Comparison of ENCODE assay signal across 8 cellular contexts in genomic region chr2:26961603-26962184, GRCh38. TPM values are rescaled to one million over a fixed set of nuclear protein-coding genes. Genes with fewer than 3 reads are reported as not detected.
DNase-seq lines count a peak whose midpoint lies in the region; ATAC-seq and TF ChIP-seq lines count a peak whose summit lies in the region.

No MANE protein-coding gene starts in this region.

- peaks cover 18% of the 10 kb centered on the region for H3K4me1 ChIP-seq in PC-9 (replicated peaks; ENCODE audit: insufficient read depth)

- H3K9me3 ChIP-seq in PC-9 (ENCODE audit: insufficient read depth, low read depth) (no peaks in the 10 kb centered on the region), neural cell (ENCODE audit: low read length) (no peaks in the 10 kb centered on the region)

- H3K4me3 Mint-ChIP-seq in stimulated activated naive CD8-positive, alpha-beta T cell treated with anti-CD3 and anti-CD28 coated beads, Interleukin-15, amount 100 ng/mL, for 72 hours: no peak overlapping the region

- no peaks in the 10 kb centered on the region for H3K27me3 ChIP-seq in PC-9 (ENCODE audit: insufficient read depth, low read depth)
- no peaks in the 10 kb centered on the region for H3K27me3 ChIP-seq in neural cell (ENCODE audit: insufficient read depth, low read depth, low read length)

- no peak overlapping the region for H3K9ac ChIP-seq in neural cell (ENCODE audit: low read length)

- H3K4me1 Mint-ChIP-seq in stimulated activated naive CD8-positive, alpha-beta T cell treated with anti-CD3 and anti-CD28 coated beads, Interleukin-15, amount 100 ng/mL, for 72 hours: peaks cover 4% of the 10 kb centered on the region

- peak overlapping the region; percentile 37 for H3K4me2 ChIP-seq in PC-9
- H3K4me2 ChIP-seq in neural cell (ENCODE audit: low read length): no peak overlapping the region

- H3K36me3 ChIP-seq in PC-9 (ENCODE audit: low read depth) (no peaks in the 10 kb centered on the region), neural cell (ENCODE audit: insufficient read depth, low read length) (no peaks in the 10 kb centered on the region)

- no peak for TF ChIP-seq EP300 in neural cell (conservative IDR thresholded peaks at IDR 0.05; ENCODE audit: poor library complexity, severe bottlenecking)

- H3K4me3 ChIP-seq in PC-9 (no peak overlapping the region), fibroblast of pulmonary artery (replicated peaks; ENCODE audit: low read depth, low read length) (no peak overlapping the region), neural cell (ENCODE audit: low read length) (no peak overlapping the region)

- H3K27ac ChIP-seq in PC-9 (no peak overlapping the region), neural cell (ENCODE audit: low read length) (no peak overlapping the region)

- TF ChIP-seq CTCF in LNCAP (IDR thresholded peaks at IDR 0.05) (peak; percentile 85), PC-9 (conservative IDR thresholded peaks at IDR 0.05) (peak; percentile 99), fibroblast of pulmonary artery (IDR thresholded peaks at IDR 0.05; ENCODE audit: low read length, missing control alignments) (peak; percentile 99), neural cell (IDR thresholded peaks at IDR 0.05; ENCODE audit: poor library complexity, severe bottlenecking) (peak; percentile 98)

- H2AFZ ChIP-seq in PC-9: peak overlapping the region; percentile 54; the same call in 1 of the 2 replicates
- H2AFZ ChIP-seq in neural cell (ENCODE audit: low read depth, low read length): no peak overlapping the region

- intact Hi-C loops in PC-9 (cut with micrococcal nuclease; ENCODE audit: unreplicated experiment): loop anchor here (1.0 to 5.0 kb wide), 6 partner anchors 55 to 342 kb away; partner anchors contain the start of genes ATRAID, KHK and SLC5A6

- no peak overlapping the region for H3K27ac Mint-ChIP-seq in stimulated activated naive CD8-positive, alpha-beta T cell treated with anti-CD3 and anti-CD28 coated beads, Interleukin-15, amount 100 ng/mL, for 72 hours

- peaks cover 50% of the 10 kb centered on the region for H3K27me3 Mint-ChIP-seq in stimulated activated naive CD8-positive, alpha-beta T cell treated with anti-CD3 and anti-CD28 coated beads, Interleukin-15, amount 100 ng/mL, for 72 hours

- no TSS peak for BruUV-seq in PC-9 (replicated peaks; lab: Mats Ljungman, UMichigan)

- no peaks in the 10 kb centered on the region for H3K9me2 ChIP-seq in PC-9 (ENCODE audit: insufficient read depth)
- no peaks in the 10 kb centered on the region for H3K9me2 ChIP-seq in neural cell (ENCODE audit: insufficient read depth, low read length)

- H3K79me2 ChIP-seq in PC-9 (ENCODE audit: low read depth) (no peaks in the 10 kb centered on the region), neural cell (replicated peaks; ENCODE audit: insufficient read depth, low read length) (no peaks in the 10 kb centered on the region)

- POLR2A ChIA-PET in PC-9 (lab: Charles Lee; ENCODE audit: unreplicated experiment): interaction anchor here (0.5 to 1.1 kb wide), 2 partner anchors 49 to 122 kb away, joined by 3 to 5 read pairs; no protein-coding TSS in a partner anchor

- CTCF ChIA-PET in PC-9 (lab: Charles Lee): interaction anchor here (0.7 to 1.8 kb wide), 10 partner anchors 11 to 722 kb away, joined by 3 to 43 read pairs (median 5); no protein-coding TSS in a partner anchor

- peak; percentile 94 for ATAC-seq in stimulated activated naive CD8-positive, alpha-beta T cell treated with anti-CD3 and anti-CD28 coated beads, Interleukin-15, amount 100 ng/mL, for 72 hours
- ATAC-seq in GM21367 (IDR thresholded peaks at IDR 0.05; ENCODE audit: unreplicated experiment): no peak

- no peaks in the 10 kb centered on the region for H3K9me3 Mint-ChIP-seq in stimulated activated naive CD8-positive, alpha-beta T cell treated with anti-CD3 and anti-CD28 coated beads, Interleukin-15, amount 100 ng/mL, for 72 hours

- H4K20me1 ChIP-seq in PC-9 (ENCODE audit: insufficient read depth): no peaks in the 10 kb centered on the region
- no peaks in the 10 kb centered on the region for H4K20me1 ChIP-seq in neural cell (ENCODE audit: insufficient read depth)

- peak; percentile 74 for DNase-seq in DMS79 treated with DMSO at 0.1 percent for 48 hours (lab: John Stamatoyannopoulos, UW)
- DNase-seq in PC-9: peak; percentile 78 to 85
- DNase-seq in activated T-cell treated with anti-CD3 and anti-CD28 coated beads, Interleukin-2, amount 50 U/mL, for 48 hours: peak; percentile 88 to 89
- DNase-seq in fibroblast of pulmonary artery (ENCODE audit: low read depth): peak; percentile 84
- DNase-seq in stimulated activated naive CD8-positive, alpha-beta T cell treated with anti-CD3 and anti-CD28 coated beads, Interleukin-15, amount 100 ng/mL, for 72 hours: peak; percentile 75 to 80

- H3F3A ChIP-seq in PC-9 (ENCODE audit: insufficient read depth, low read depth) (peaks cover 11% of the 10 kb centered on the region), neural cell (ENCODE audit: insufficient read depth, low read length, poor library complexity, severe bottlenecking) (no peaks in the 10 kb centered on the region)

- peak; percentile 96 for TF ChIP-seq RAD21 in neural cell (conservative IDR thresholded peaks at IDR 0.05)

TF ChIP-seq in neural cell, 6 proteins besides CTCF, POLR2A, EP300 and RAD21:
- TF ChIP-seq SMC3 (conservative IDR thresholded peaks at IDR 0.05; ENCODE audit: poor library complexity) (peak; percentile 96), POLR2AphosphoS5 (IDR thresholded peaks at IDR 0.05) (no peak)

RNA-seq across cellular contexts. Expression of gene MAPRE3, which starts 8.7 kb away (rescaled TPM):
- total RNA-seq in PC-9 (2021): 17.1 and 25.2 TPM in 2 replicates
- polyA plus RNA-seq in neural cell: 69.2 and 87.1 TPM in 2 replicates
- 46.7 and 50.0 TPM in 2 replicates for polyA minus RNA-seq in neural cell
